In the genomic region with DNA sequence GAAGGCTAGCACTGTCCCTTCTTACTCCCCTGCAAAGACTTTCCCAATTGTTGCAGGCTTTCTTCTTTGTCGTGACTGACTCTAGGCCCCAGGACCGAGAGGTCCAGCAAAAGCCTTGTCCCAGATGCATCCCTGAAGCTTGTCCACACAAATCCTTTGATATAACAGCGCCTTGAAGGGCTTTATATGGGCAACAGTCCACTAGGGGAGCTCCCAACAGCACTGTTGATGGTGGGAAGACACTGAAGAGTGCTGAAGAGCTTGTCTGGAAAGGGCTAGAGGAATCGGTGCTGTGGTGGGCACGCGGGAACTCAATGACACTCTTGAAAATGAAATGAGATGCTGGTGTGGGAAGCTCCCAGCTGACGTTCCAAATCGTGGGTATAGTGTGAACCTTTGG, we compare ENCODE assay signal across 19 cellular contexts.
DNase-seq lines count a peak whose midpoint lies in the region; ATAC-seq and TF ChIP-seq lines count a peak whose summit lies in the region.
"Had no signal": no experiment of that assay in that cellular context is flagged by ENCODE, and none has a peak within 500 bp of the region (broad histone marks: within the 10 kb centered on the region; RNA-seq: fewer than 3 reads in every experiment).

No MANE protein-coding gene starts in this region.

- H2BK120ac ChIP-seq in H9 (ENCODE audit: low read depth, low read length, poor library complexity, severe bottlenecking): no peak overlapping the region

- no peak overlapping the region for H2BK12ac ChIP-seq in H9 (ENCODE audit: insufficient read length, low read depth, low read length)

- no peaks in the 10 kb centered on the region for H3K79me2 ChIP-seq in H9 (ENCODE audit: insufficient read depth, low read length)

- no peak overlapping the region for H2BK20ac ChIP-seq in H9 (ENCODE audit: low read depth, low read length, poor library complexity, severe bottlenecking)

- intact Hi-C loops in sciatic nerve (cut with DNase I): no loop called here

- H4K8ac ChIP-seq in H9 (replicated peaks; ENCODE audit: insufficient read length, low read depth, low read length): no peak overlapping the region

- H3T11ph ChIP-seq in H9 (ENCODE audit: low read length): no peak overlapping the region

- POLR2A ChIA-PET in WTC11 (lab: Charles Lee): no interaction called here

- H3K4me2 ChIP-seq in H9 (ENCODE audit: insufficient read depth, insufficient read length, low read length): no peak overlapping the region
- H3K4me2 ChIP-seq: BLaER1 had no signal

- no peak overlapping the region for H3K18ac ChIP-seq in H9 (ENCODE audit: insufficient read length, low read depth, low read length)

- H3K36me3 Mint-ChIP-seq in H9 (ENCODE audit: insufficient read depth in 1 of 3, low read depth in 3 of 3): no peaks in the 10 kb centered on the region
- H3K36me3 Mint-ChIP-seq in WTC11: no peaks in the 10 kb centered on the region
- H3K36me3 Mint-ChIP-seq in progenitor cell of endocrine pancreas (ENCODE audit: insufficient read depth): no peaks in the 10 kb centered on the region
- H3K36me3 Mint-ChIP-seq: CD4-positive, alpha-beta memory T cell had no signal

- H3K56ac ChIP-seq in H9 (ENCODE audit: insufficient read length, low read depth, low read length): no peak overlapping the region

- H3K27me3 ChIP-seq in H9 (ENCODE audit: insufficient read depth, low read length): no peaks in the 10 kb centered on the region; the same call in 1 of the 2 replicates
- H3K27me3 ChIP-seq: BLaER1 had no signal

- H3K4me3 Mint-ChIP-seq in H9 (no peak overlapping the region), WTC11 (no peak overlapping the region), progenitor cell of endocrine pancreas (ENCODE audit: low read depth) (no peak overlapping the region)
- H3K4me3 Mint-ChIP-seq: CD4-positive, alpha-beta memory T cell had no signal

- no peak overlapping the region for H4K91ac ChIP-seq in H9 (ENCODE audit: insufficient read length, low read depth, low read length)

- no peak overlapping the region for H3K9ac ChIP-seq in H9 (ENCODE audit: extremely low read depth, insufficient read length, low read length)
- H3K9ac ChIP-seq: BLaER1, GM23248 had no signal

- H3K9me3 ChIP-seq in H9 (ENCODE audit: control insufficient read depth, low read depth, low read length): no peaks in the 10 kb centered on the region
- H3K9me3 ChIP-seq: BLaER1 had no signal

- no peaks in the 10 kb centered on the region for H4K20me1 ChIP-seq in H9 (ENCODE audit: control insufficient read depth, insufficient read depth, insufficient read length)
- H4K20me1 ChIP-seq: BLaER1 had no signal

- H2AK5ac ChIP-seq in H9 (ENCODE audit: insufficient read length, low read length): no peak overlapping the region

- H3K79me1 ChIP-seq in H9 (ENCODE audit: insufficient read depth, low read depth, low read length, poor library complexity, severe bottlenecking): no peaks in the 10 kb centered on the region

- H3K23ac ChIP-seq in H9 (ENCODE audit: insufficient read length, low read depth, low read length): no peak overlapping the region

- peaks cover 3% of the 10 kb centered on the region; the same call in 1 of the 2 replicates for H3K4me1 ChIP-seq in H9 (ENCODE audit: insufficient read depth, low read length)

- no peak overlapping the region for H3K27ac ChIP-seq in H9 (ENCODE audit: insufficient read length, low read depth, low read length)
- H3K27ac ChIP-seq: BLaER1, GM23248 had no signal

- no peak overlapping the region for H2BK15ac ChIP-seq in H9 (ENCODE audit: low read depth, low read length)

- no peaks in the 10 kb centered on the region for H3K23me2 ChIP-seq in H9 (ENCODE audit: insufficient read length, low read depth, low read length, poor library complexity, severe bottlenecking)

- H3K4me1 Mint-ChIP-seq in H9 (peaks cover 8 to 10% of the 10 kb centered on the region in 2 experiments), WTC11 (peaks cover 6% of the 10 kb centered on the region), progenitor cell of endocrine pancreas (ENCODE audit: low read depth) (no peaks in the 10 kb centered on the region)
- H3K4me1 Mint-ChIP-seq: CD4-positive, alpha-beta memory T cell had no signal

- DNase-seq in NCI-H2227 (lab: John Stamatoyannopoulos, UW; ENCODE audit: unreplicated experiment) (peak; percentile 11), NCI-H2227 treated with DMSO at 0.1 percent for 48 hours (lab: John Stamatoyannopoulos, UW) (no peak), H9 (no peak), WTC11 (ENCODE audit: low spot score) (no peak), progenitor cell of endocrine pancreas (ENCODE audit: low spot score, unreplicated experiment) (no peak), sciatic nerve (ENCODE audit: low spot score) (no peak), GM10266 (ENCODE audit: extremely low spot score) (no peak)
- DNase-seq: 8988T; CD4-positive, alpha-beta memory T cell; DMS153; GM23248; NCI-H1105 treated with DMSO at 0.1 percent for 48 hours; NCI-H187 treated with DMSO at 0.1 percent for 48 hours; NCI-H446; NCI-H526 treated with DMSO at 0.1 percent for 48 hours; OCI-M1; SHP77 treated with DMSO at 0.1 percent for 48 hours had no signal

- no peak overlapping the region for H4K5ac ChIP-seq in H9 (ENCODE audit: insufficient read length, low read depth, low read length)

- no peak overlapping the region for H3K14ac ChIP-seq in H9 (ENCODE audit: insufficient read depth, low read length)

- H3K27ac Mint-ChIP-seq in H9 (no peak overlapping the region), WTC11 (no peak overlapping the region), progenitor cell of endocrine pancreas (no peak overlapping the region)
- H3K27ac Mint-ChIP-seq: CD4-positive, alpha-beta memory T cell had no signal

- H2BK5ac ChIP-seq in H9 (ENCODE audit: insufficient read length, low read length): no peak overlapping the region

- CTCF ChIA-PET in WTC11 (lab: Charles Lee): interaction anchor here (0.5 to 2.2 kb wide), 4 partner anchors 14 to 444 kb away, joined by 3 to 9 read pairs (median 4); no protein-coding TSS in a partner anchor

- peak; percentile 45; the same call in 2 of the 3 replicates for TF ChIP-seq CTCF in H9 (conservative IDR thresholded peaks at IDR 0.05)
- TF ChIP-seq CTCF in WTC11 (IDR thresholded peaks at IDR 0.05): no peak
- peak; percentile 27 for TF ChIP-seq CTCF in progenitor cell of endocrine pancreas (IDR thresholded peaks at IDR 0.05; ENCODE audit: unreplicated experiment)
- no peak for TF ChIP-seq CTCF in GM10266 (IDR thresholded peaks at IDR 0.05; ENCODE audit: control insufficient read depth, insufficient read depth, low read depth, missing control alignments)

- H3K9me3 Mint-ChIP-seq in H9 (no peaks in the 10 kb centered on the region), WTC11 (peaks cover 12% of the 10 kb centered on the region; the same call in 1 of the 2 replicates), progenitor cell of endocrine pancreas (ENCODE audit: low read depth) (no peaks in the 10 kb centered on the region)

- no peak overlapping the region for H2AFZ ChIP-seq in H9 (ENCODE audit: low read length)
- H2AFZ ChIP-seq: GM23248 had no signal

- no CpG with 5 or more reads among the region's 8 CpGs for whole genome bisulfite sequencing in H9 (ENCODE audit: extremely low coverage, insufficient read length, low lambda C conversion rate)

- no peak overlapping the region for H3K4ac ChIP-seq in H9 (ENCODE audit: low read depth, low read length)

- H3K27me3 Mint-ChIP-seq in H9 (ENCODE audit: low read depth) (peaks cover 50% of the 10 kb centered on the region), WTC11 (ENCODE audit: low read depth) (peaks cover 79% of the 10 kb centered on the region), progenitor cell of endocrine pancreas (peaks cover 60% of the 10 kb centered on the region)

- ATAC-seq in WTC11 (peak; percentile 34; the same call in 1 of the 2 replicates), sciatic nerve (no peak), GM19351 (IDR thresholded peaks at IDR 0.05; ENCODE audit: unreplicated experiment) (no peak)

TF ChIP-seq in WTC11, 78 proteins besides CTCF, POLR2A, EP300 and RAD21:
- TF ChIP-seq NFE2L1 (CRISPR knock-in tag; IDR thresholded peaks at IDR 0.05) (no peak), RORB (CRISPR knock-in tag; IDR thresholded peaks at IDR 0.05) (no peak), FOXJ3 (CRISPR knock-in tag; IDR thresholded peaks at IDR 0.05; ENCODE audit: borderline replicate concordance) (no peak)

Comparison
In these comparisons a context has a peak if more than half of its experiments do, and no peak if none do; other contexts are left out.
1. CTCF ChIP-seq: peak in H9 (single experiment) and progenitor cell of endocrine pancreas (single experiment); none in WTC11 (single experiment) and GM10266 (single experiment).